ENCODE assay signal across 16 cellular contexts in the genomic region with DNA sequence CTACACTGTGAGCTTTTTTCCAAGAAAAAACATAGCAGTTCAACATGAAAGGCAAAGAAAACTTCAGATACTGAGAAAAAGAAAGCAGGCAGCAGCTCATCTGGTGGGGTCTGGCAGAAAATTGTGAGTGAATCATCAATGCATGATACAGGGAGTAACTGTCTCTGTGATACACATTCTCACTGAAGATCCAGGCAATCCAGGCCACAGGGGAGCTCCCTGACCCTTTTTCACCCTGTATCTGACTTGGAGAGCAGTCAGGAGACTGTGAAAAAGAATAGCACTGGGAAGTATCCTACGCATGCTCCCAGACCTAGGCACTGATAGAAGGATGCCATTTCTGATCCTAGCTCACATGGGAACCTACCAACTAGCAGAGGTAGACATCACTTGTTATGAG.
A peak's percentile ranks its signal among the peaks of the same experiment; 100 is the strongest.
DNase-seq lines count a peak whose midpoint lies in the region; ATAC-seq and TF ChIP-seq lines count a peak whose summit lies in the region.
"Had no signal": no experiment of that assay in that cellular context is flagged by ENCODE, and none has a peak within 500 bp of the region (broad histone marks: within the 10 kb centered on the region; RNA-seq: fewer than 3 reads in every experiment).

No MANE protein-coding gene starts in this region.

- DNase-seq in HT1080 (ENCODE audit: low read depth) (peak; percentile 6), choroid plexus epithelial cell (ENCODE audit: low read depth) (peak; percentile 34), foreskin fibroblast (peak; percentile 4 to 28), osteoblast (ENCODE audit: insufficient read length, low spot score, missing footprints) (peak; percentile 36), SHP77 (lab: John Stamatoyannopoulos, UW) (no peak), spleen (no peak), SW 1271 (lab: John Stamatoyannopoulos, UW) (no peak), omental fat pad (ENCODE audit: low spot score) (no peak)
- DNase-seq: Caco-2; CD4-positive, CD25-positive, alpha-beta regulatory T cell; CD8-positive, alpha-beta T cell; DMS153; DND-41; HCEC 1CT had no signal

- no peak overlapping the region for H3K4me2 ChIP-seq in osteoblast (ENCODE audit: insufficient read depth, low read length)
- H3K4me2 ChIP-seq: BLaER1 had no signal

- TF ChIP-seq CTCF in choroid plexus epithelial cell (conservative IDR thresholded peaks at IDR 0.05; ENCODE audit: low read depth, low read length) (no peak), foreskin fibroblast (IDR thresholded peaks at IDR 0.05; ENCODE audit: low read depth, low read length) (no peak), osteoblast (IDR thresholded peaks at IDR 0.05; ENCODE audit: extremely low read depth, low read depth, low read length) (no peak), spleen (IDR thresholded peaks at IDR 0.05 in 8 of 11, conservative IDR thresholded peaks at IDR 0.05 in 3 of 11) (no peak), omental fat pad (IDR thresholded peaks at IDR 0.05) (no peak)

- intact Hi-C loops in spleen (cut with DNase I; ENCODE audit: low total_unique reads), result no loop called here

- no peak for ATAC-seq in omental fat pad (ENCODE audit: low FRiP score)
- ATAC-seq: CD8-positive, alpha-beta T cell had no signal

- H3K36me3 ChIP-seq in osteoblast (ENCODE audit: insufficient read depth, low read length) (no peaks in the 10 kb centered on the region), spleen (no peaks in the 10 kb centered on the region)
- H3K36me3 ChIP-seq: BLaER1 had no signal

- H4K20me1 ChIP-seq in osteoblast (ENCODE audit: insufficient read depth, low read length), result no peaks in the 10 kb centered on the region
- H4K20me1 ChIP-seq: BLaER1 had no signal

- H3K4me3 ChIP-seq in choroid plexus epithelial cell (ENCODE audit: low read depth, low read length) (no peak overlapping the region), foreskin fibroblast (ENCODE audit: low read depth in 1 of 2, low read length in 2 of 2) (no peak overlapping the region), osteoblast (ENCODE audit: insufficient read depth, low read length) (no peak overlapping the region), spleen (no peak overlapping the region)
- H3K4me3 ChIP-seq: BLaER1 had no signal

- 90 to 100% (median 93%) methylated on average over 1 of the region's 1 CpG for WGBS in spleen, 5 donors

- H3K4me1 ChIP-seq in osteoblast (ENCODE audit: insufficient read depth, low read length), result no peaks in the 10 kb centered on the region
- no peaks in the 10 kb centered on the region for H3K4me1 ChIP-seq in spleen
- H3K4me1 ChIP-seq: BLaER1, Caco-2 had no signal

- H3K27me3 ChIP-seq in osteoblast (ENCODE audit: insufficient read depth, low read length) (no peaks in the 10 kb centered on the region), spleen (replicated peaks in 1 of 7) (peaks cover 0 to 9% (median 0%) of the 10 kb centered on the region in 7 donors)
- H3K27me3 ChIP-seq: BLaER1 had no signal

- H2AFZ ChIP-seq in osteoblast (ENCODE audit: low read length), result no peak overlapping the region

- H3K9me3 ChIP-seq in osteoblast (ENCODE audit: low read depth, low read length) (no peaks in the 10 kb centered on the region), spleen (peaks cover 0 to 31% (median 18%) of the 10 kb centered on the region in 8 donors)
- H3K9me3 ChIP-seq: Caco-2 had no signal

- TF ChIP-seq POLR2A in spleen (IDR thresholded peaks at IDR 0.05), result no peak

- no peaks in the 10 kb centered on the region for H3K79me2 ChIP-seq in osteoblast (ENCODE audit: insufficient read depth, low read length)

- H3K27ac ChIP-seq in osteoblast (ENCODE audit: low read depth, low read length), result no peak overlapping the region
- no peak overlapping the region for H3K27ac ChIP-seq in spleen
- H3K27ac ChIP-seq: BLaER1, C4-2B had no signal

Comparison
In these comparisons a context has a peak if more than half of its experiments do, and no peak if none do; other contexts are left out.
1. DNase-seq: peak in HT1080 (single experiment), choroid plexus epithelial cell (single experiment), foreskin fibroblast (2 of 2) and osteoblast (single experiment); none in SHP77 (0 of 2), spleen (single experiment), SW 1271 (0 of 2) and omental fat pad (single experiment).